Comparison of ENCODE assay signal across 1 cellular context in the genomic region with DNA sequence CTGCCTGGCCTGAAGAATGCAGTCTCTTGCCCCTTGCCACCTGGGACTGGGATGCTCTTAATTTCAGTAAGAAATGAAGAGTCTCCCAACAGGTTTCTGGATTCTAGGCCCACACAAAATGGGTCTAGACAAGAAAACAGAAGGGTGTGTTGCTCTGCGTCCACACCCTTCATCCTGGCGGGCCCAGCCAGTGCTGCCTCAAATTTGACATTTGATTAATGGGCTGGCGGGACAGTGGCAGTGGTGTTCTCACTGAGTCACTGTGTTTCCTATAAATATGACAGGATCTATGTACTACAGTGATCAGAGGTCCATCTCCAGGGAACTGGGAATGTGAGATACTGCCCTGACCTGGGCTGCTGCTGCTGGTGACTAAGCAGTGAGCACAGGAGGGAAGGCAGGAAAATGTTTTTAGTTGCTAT.
TF ChIP-seq lines count a peak whose summit lies in the region.

No MANE protein-coding gene starts in this region.

TF ChIP-seq in H1, 55 proteins besides CTCF, POLR2A, EP300 and RAD21:
- TF ChIP-seq FOSL1 (IDR thresholded peaks at IDR 0.05; ENCODE audit: insufficient read depth, low read depth, low read length) (no peak), KDM1A (IDR thresholded peaks at IDR 0.05; ENCODE audit: borderline replicate concordance, low read length) (no peak), HDAC2 (IDR thresholded peaks at IDR 0.05; ENCODE audit: borderline replicate concordance in 1 of 2, low read depth in 2 of 2, low read length in 2 of 2) (no peak), EZH2 (IDR thresholded peaks at IDR 0.05; ENCODE audit: low read depth, low read length, severe bottlenecking) (no peak)
